1 cellular context compared by ENCODE assay signal in genomic region chr6:125201961-125202729, GRCh38.
TF ChIP-seq lines count a peak whose summit lies in the region.

No MANE protein-coding gene starts in this region.

TF ChIP-seq in K562, 482 proteins besides CTCF, POLR2A, EP300 and RAD21 (continued from another document and continues in another):
- TF ChIP-seq ARID4B (CRISPR knock-in tag; IDR thresholded peaks at IDR 0.05) = no peak
- TF ChIP-seq LARP7 (IDR thresholded peaks at IDR 0.05) = no peak
- peak; percentile 45 for TF ChIP-seq KDM5B (IDR thresholded peaks at IDR 0.05; ENCODE audit: insufficient replicate concordance, low read depth, low read length)
- no peak for TF ChIP-seq ZNF354B (CRISPR knock-in tag; IDR thresholded peaks at IDR 0.05)
- no peak for TF ChIP-seq FOXA1 (IDR thresholded peaks at IDR 0.05; ENCODE audit: borderline replicate concordance)
- TF ChIP-seq PHB2 (IDR thresholded peaks at IDR 0.05; ENCODE audit: low read depth) = no peak
- TF ChIP-seq HNRNPL (IDR thresholded peaks at IDR 0.05; ENCODE audit: low read depth, low read length) = no peak
- TF ChIP-seq MEF2A (IDR thresholded peaks at IDR 0.05; ENCODE audit: control insufficient read depth, low read depth, low read length) = no peak
- TF ChIP-seq THAP7 (CRISPR knock-in tag; IDR thresholded peaks at IDR 0.05) = no peak
- no peak for TF ChIP-seq AFF4 (CRISPR knock-in tag; IDR thresholded peaks at IDR 0.05)
- TF ChIP-seq TSC22D4 (tag; IDR thresholded peaks at IDR 0.05) = no peak
- TF ChIP-seq CREBBP (IDR thresholded peaks at IDR 0.05; ENCODE audit: low read depth, low read length) = no peak
- TF ChIP-seq TAF7 (tag; IDR thresholded peaks at IDR 0.05) = no peak
- TF ChIP-seq SP2 (IDR thresholded peaks at IDR 0.05; ENCODE audit: extremely low read depth, low read depth, low read length, poor library complexity, severe bottlenecking) = no peak
- TF ChIP-seq PML (IDR thresholded peaks at IDR 0.05; ENCODE audit: low read length) = no peak
- TF ChIP-seq ZNF449 (CRISPR knock-in tag; IDR thresholded peaks at IDR 0.05) = 0 out of 2 replicates have a peak, but pooled peaks have one; percentile 11
- TF ChIP-seq NR2F6 (CRISPR knock-in tag; IDR thresholded peaks at IDR 0.05) = no peak
- no peak for TF ChIP-seq NCOA4 (IDR thresholded peaks at IDR 0.05; ENCODE audit: partially characterized antibody)
- TF ChIP-seq ZBTB33 (CRISPR knock-in tag; IDR thresholded peaks at IDR 0.05) = no peak
- no peak for TF ChIP-seq MXI1 (IDR thresholded peaks at IDR 0.05; ENCODE audit: low read depth, low read length)
- no peak for TF ChIP-seq ZNF445 (CRISPR knock-in tag; IDR thresholded peaks at IDR 0.05; ENCODE audit: low read depth)
- TF ChIP-seq KLF16 (IDR thresholded peaks at IDR 0.05) = no peak
- TF ChIP-seq CBFA2T3 (IDR thresholded peaks at IDR 0.05) = peak; percentile 38; the same call in 1 of the 2 replicates
- no peak for TF ChIP-seq ZBTB9 (CRISPR knock-in tag; IDR thresholded peaks at IDR 0.05)
- TF ChIP-seq TCF3 (CRISPR knock-in tag; IDR thresholded peaks at IDR 0.05) = no peak; the same call in 1 of the 2 replicates
- TF ChIP-seq SMAD2 (IDR thresholded peaks at IDR 0.05; ENCODE audit: low read depth, low read length) = no peak
- TF ChIP-seq ETV1 (tag; conservative IDR thresholded peaks at IDR 0.05; ENCODE audit: low read depth) = peak; percentile 60; the same call in 1 of the 2 replicates
- TF ChIP-seq CBFA2T2 (conservative IDR thresholded peaks at IDR 0.05) = no peak
- TF ChIP-seq DPF2 (IDR thresholded peaks at IDR 0.05) = peak; percentile 89
- no peak for TF ChIP-seq MITF (IDR thresholded peaks at IDR 0.05)
- TF ChIP-seq NCOA2 (IDR thresholded peaks at IDR 0.05; ENCODE audit: partially characterized antibody in 2 of 2) = no peak
- no peak for TF ChIP-seq POLR3A (IDR thresholded peaks at IDR 0.05; ENCODE audit: borderline replicate concordance, extremely low read depth, insufficient read depth, insufficient read length)
- TF ChIP-seq CEBPG (CRISPR knock-in tag; IDR thresholded peaks at IDR 0.05) = peak; percentile 92
- peak; percentile 96 to 97 for TF ChIP-seq CEBPG (tag; conservative IDR thresholded peaks at IDR 0.05 in 1 of 2, IDR thresholded peaks at IDR 0.05 in 1 of 2)
- peak; percentile 70; the same call in 1 of the 2 replicates for TF ChIP-seq MECOM (CRISPR knock-in tag; IDR thresholded peaks at IDR 0.05)
- TF ChIP-seq GATAD2A (IDR thresholded peaks at IDR 0.05) = 0 out of 2 replicates have a peak, but pooled peaks have one; percentile 72
- TF ChIP-seq UBTF (IDR thresholded peaks at IDR 0.05; ENCODE audit: borderline replicate concordance in 1 of 2, low read depth in 2 of 2, low read length in 2 of 2) = no peak
- TF ChIP-seq ELK1 (CRISPR knock-in tag; IDR thresholded peaks at IDR 0.05) = no peak
- no peak for TF ChIP-seq CSDE1 (IDR thresholded peaks at IDR 0.05)
- TF ChIP-seq SP1 (CRISPR knock-in tag; IDR thresholded peaks at IDR 0.05) = no peak
- TF ChIP-seq E2F6 (IDR thresholded peaks at IDR 0.05; ENCODE audit: borderline replicate concordance in 1 of 2, extremely low read depth in 1 of 2, insufficient read depth in 1 of 2, insufficient read length in 1 of 2, low read depth in 1 of 2, low read length in 1 of 2, poor library complexity in 1 of 2, severe bottlenecking in 1 of 2) = no peak
- no peak for TF ChIP-seq ILF3 (IDR thresholded peaks at IDR 0.05; ENCODE audit: borderline replicate concordance)
- TF ChIP-seq ELF1 (tag; IDR thresholded peaks at IDR 0.05) = no peak
- TF ChIP-seq RBM17 (IDR thresholded peaks at IDR 0.05; ENCODE audit: borderline replicate concordance, low read depth, low read length) = no peak
- TF ChIP-seq BRF1 (IDR thresholded peaks at IDR 0.05; ENCODE audit: borderline replicate concordance, extremely low read depth, insufficient read length) = no peak
- no peak for TF ChIP-seq HMG20B (CRISPR knock-in tag; IDR thresholded peaks at IDR 0.05)
- TF ChIP-seq RUNX1 (IDR thresholded peaks at IDR 0.05; ENCODE audit: low read depth) = no peak
